In genomic region chr3:132726341-132726823, GRCh38 we compare ENCODE assay signal across 8 cellular contexts. TPM values are rescaled to one million over a fixed set of nuclear protein-coding genes. Genes with fewer than 3 reads are reported as not detected.
DNase-seq lines count a peak whose midpoint lies in the region; ATAC-seq and TF ChIP-seq lines count a peak whose summit lies in the region.

No MANE protein-coding gene starts in this region.

- no peaks in the 10 kb centered on the region for H3K4me1 ChIP-seq in colonic mucosa

- H3K4me3 ChIP-seq in HL-60 (replicated peaks; ENCODE audit: insufficient read depth, low read length) (no peak overlapping the region), colonic mucosa (no peak overlapping the region)

- H3K27ac Mint-ChIP-seq in CD4-positive, alpha-beta T cell: no peak overlapping the region
- H3K27ac Mint-ChIP-seq in nephron progenitor cell: no peak overlapping the region

- ATAC-seq in CD4-positive, alpha-beta T cell (ENCODE audit: poor library complexity): no peak
- no peak for ATAC-seq in activated T-cell treated with anti-CD3 and anti-CD28 coated beads, Interleukin-2, amount 50 U/mL, for 4 hours

- CTCF ChIA-PET in CD4-positive, alpha-beta T cell (lab: Charles Lee): interaction anchor here (0.8 to 1.5 kb wide), 7 partner anchors 8 to 1202 kb away, joined by 3 to 7 read pairs (median 4); partner anchors contain the start of gene DNAJC13

- POLR2A ChIA-PET in CD4-positive, alpha-beta T cell (lab: Charles Lee): interaction anchor here (0.7 to 1.4 kb wide), 3 partner anchors 698 to 852 kb away, joined by 3 to 6 read pairs (median 3); partner anchors contain the start of gene CDV3

- peaks cover 5% of the 10 kb centered on the region for H3K36me3 Mint-ChIP-seq in CD4-positive, alpha-beta T cell (ENCODE audit: low read depth)
- no peaks in the 10 kb centered on the region for H3K36me3 Mint-ChIP-seq in nephron progenitor cell (ENCODE audit: low read depth)
- no peaks in the 10 kb centered on the region for H3K36me3 Mint-ChIP-seq in activated T-cell treated with anti-CD3 and anti-CD28 coated beads, Interleukin-2, amount 50 U/mL, for 4 hours (ENCODE audit: insufficient read depth)

- intact Hi-C loops in CD4-positive, alpha-beta T cell (cut with DNase I, micrococcal nuclease): loop anchor here (1.0 to 10.0 kb wide), 5 partner anchors 697 to 1832 kb away; partner anchors contain the start of genes ATP2C1 (in 1 of the 2) and TOPBP1 (in 1 of the 2)
- intact Hi-C loops in colonic mucosa (cut with DNase I): loop anchor here (5.0 to 10.0 kb wide), 2 partner anchors 696 to 1198 kb away; no protein-coding TSS in a partner anchor

- no peak overlapping the region for H3K27ac ChIP-seq in CD4-positive, alpha-beta T cell (ENCODE audit: low read depth, low read length)
- H3K27ac ChIP-seq in HL-60 (replicated peaks): no peak overlapping the region
- H3K27ac ChIP-seq in colonic mucosa: no peak overlapping the region

- peaks cover 15% of the 10 kb centered on the region for H3K4me1 Mint-ChIP-seq in CD4-positive, alpha-beta T cell (ENCODE audit: low read depth)
- H3K4me1 Mint-ChIP-seq in nephron progenitor cell: peaks cover 13% of the 10 kb centered on the region
- peaks cover 12% of the 10 kb centered on the region for H3K4me1 Mint-ChIP-seq in activated T-cell treated with anti-CD3 and anti-CD28 coated beads, Interleukin-2, amount 50 U/mL, for 4 hours (ENCODE audit: low read depth)

- H3K27me3 ChIP-seq in CD4-positive, alpha-beta T cell (ENCODE audit: control insufficient read depth, insufficient read depth, low read length): peaks cover 8% of the 10 kb centered on the region
- no peaks in the 10 kb centered on the region for H3K27me3 ChIP-seq in HL-60 (ENCODE audit: insufficient read depth, poor library complexity, severe bottlenecking)
- no peaks in the 10 kb centered on the region for H3K27me3 ChIP-seq in colonic mucosa

- no peak overlapping the region for H3K9ac ChIP-seq in colonic mucosa (ENCODE audit: low read depth in 2 of 2, low read length in 2 of 2)

- peaks cover 31% of the 10 kb centered on the region for H3K27me3 Mint-ChIP-seq in CD4-positive, alpha-beta T cell
- H3K27me3 Mint-ChIP-seq in nephron progenitor cell (ENCODE audit: low read depth, poor library complexity): no peaks in the 10 kb centered on the region
- H3K27me3 Mint-ChIP-seq in activated T-cell treated with anti-CD3 and anti-CD28 coated beads, Interleukin-2, amount 50 U/mL, for 4 hours (ENCODE audit: low read depth): peaks cover 10% of the 10 kb centered on the region

- H3K36me3 ChIP-seq in colonic mucosa: no peaks in the 10 kb centered on the region

- H3K9me3 Mint-ChIP-seq in CD4-positive, alpha-beta T cell: no peaks in the 10 kb centered on the region
- H3K9me3 Mint-ChIP-seq in nephron progenitor cell: no peaks in the 10 kb centered on the region
- H3K9me3 Mint-ChIP-seq in activated T-cell treated with anti-CD3 and anti-CD28 coated beads, Interleukin-2, amount 50 U/mL, for 4 hours: no peaks in the 10 kb centered on the region

- peak; percentile 81 for TF ChIP-seq CTCF in CD4-positive, alpha-beta T cell (IDR thresholded peaks at IDR 0.05)
- TF ChIP-seq CTCF in HL-60 (IDR thresholded peaks at IDR 0.05; ENCODE audit: insufficient read depth, low read length) (peak; percentile 69), colonic mucosa (IDR thresholded peaks at IDR 0.05) (peak; percentile 79), nephron progenitor cell (IDR thresholded peaks at IDR 0.05) (peak; percentile 74)

- no peak overlapping the region for H3K4me3 Mint-ChIP-seq in CD4-positive, alpha-beta T cell
- H3K4me3 Mint-ChIP-seq in nephron progenitor cell: no peak overlapping the region
- no peak overlapping the region for H3K4me3 Mint-ChIP-seq in activated T-cell treated with anti-CD3 and anti-CD28 coated beads, Interleukin-2, amount 50 U/mL, for 4 hours

- no peaks in the 10 kb centered on the region for H3K9me3 ChIP-seq in CD4-positive, alpha-beta T cell (ENCODE audit: control insufficient read depth, low read length)
- H3K9me3 ChIP-seq in colonic mucosa: no peaks in the 10 kb centered on the region

- DNase-seq in CD4-positive, alpha-beta T cell: no peak
- DNase-seq in HL-60 (ENCODE audit: low read depth in 1 of 2, low spot score in 1 of 2): peak in 1 of 2 experiments; percentile 15
- peak; percentile 81 for DNase-seq in NCI-H82 (lab: John Stamatoyannopoulos, UW)
- DNase-seq in colonic mucosa: no peak
- DNase-seq in nephron progenitor cell: no peak
- DNase-seq in activated T-cell treated with anti-CD3 and anti-CD28 coated beads, Interleukin-2, amount 50 U/mL, for 4 hours: no peak
- no peak for DNase-seq in activated gamma-delta T cell (lab: John Stamatoyannopoulos, UW)
- no peak for DNase-seq in activated CD4-positive, alpha-beta T cell treated with anti-CD3 and anti-CD28 coated beads, Interleukin-2, amount 50 U/mL, for 48 hours

RNA-seq across cellular contexts. Expression of gene NPHP3, which starts 4.2 kb away (rescaled TPM):
- 10 to 100 TPM; 25.5 to 27.4 TPM for total RNA-seq in CD4-positive, alpha-beta T cell
- total RNA-seq in colonic mucosa: 10 to 100 TPM; 10.7 to 16.4 TPM
- total RNA-seq in activated T-cell treated with anti-CD3 and anti-CD28 coated beads, Interleukin-2, amount 50 U/mL, for 4 hours: 1 to 10 TPM; 4.2 to 8.2 (median 6.7) TPM
